ENCODE assay signal across 13 cellular contexts in genomic region chr7:30612658-30613265, GRCh38. TPM values are rescaled to one million over a fixed set of nuclear protein-coding genes. Genes with fewer than 3 reads are reported as not detected.
DNase-seq lines count a peak whose midpoint lies in the region; ATAC-seq, FAIRE-seq and TF ChIP-seq lines count a peak whose summit lies in the region.
"Had no signal": no experiment of that assay in that cellular context is flagged by ENCODE, and none has a peak within 500 bp of the region (broad histone marks: within the 10 kb centered on the region; RNA-seq: fewer than 3 reads in every experiment).

No MANE protein-coding gene starts in this region.

- BruUV-seq in A673 (replicated peaks; lab: Mats Ljungman, UMichigan) = no TSS peak

- H2AFZ ChIP-seq in keratinocyte (ENCODE audit: control insufficient read depth, low read length) (no peak overlapping the region), mesenchymal stem cell (ENCODE audit: low read depth, low read length) (no peak overlapping the region)

- H3K79me2 ChIP-seq in keratinocyte (ENCODE audit: control insufficient read depth, insufficient read depth, low read length) = peaks cover 45% of the 10 kb centered on the region

- no peak overlapping the region for H4K8ac ChIP-seq in mesenchymal stem cell (ENCODE audit: low read length)

- no peak overlapping the region for H3K9ac ChIP-seq in keratinocyte (ENCODE audit: control insufficient read depth, extremely low read depth, insufficient read depth, low read length)
- no peak overlapping the region for H3K9ac ChIP-seq in mesenchymal stem cell (ENCODE audit: low read length)

- peaks cover 17% of the 10 kb centered on the region for H3K79me1 ChIP-seq in mesenchymal stem cell (replicated peaks; ENCODE audit: low read length, poor library complexity, severe bottlenecking)

- H3K23ac ChIP-seq in mesenchymal stem cell (ENCODE audit: low read length in 2 of 2) = no peak overlapping the region

- H3K27ac ChIP-seq in A673 (ENCODE audit: low read depth, low read length, poor library complexity, severe bottlenecking) (no peak overlapping the region), keratinocyte (ENCODE audit: control insufficient read depth, insufficient read depth, low read length) (no peak overlapping the region), mesenchymal stem cell (ENCODE audit: low read length, poor library complexity, severe bottlenecking) (no peak overlapping the region)
- H3K27ac ChIP-seq: HL-60 had no signal

- H4K91ac ChIP-seq in mesenchymal stem cell (ENCODE audit: low read length) = no peak overlapping the region

- WGBS in mesenchymal stem cell = 92% methylated on average over 5 of the region's 6 CpGs

- H4K20me1 ChIP-seq in keratinocyte (ENCODE audit: control insufficient read depth, extremely low read depth, insufficient read depth, low read length) = peaks cover 13% of the 10 kb centered on the region

- H2BK15ac ChIP-seq in mesenchymal stem cell (ENCODE audit: low read depth, poor library complexity, severe bottlenecking) = no peak overlapping the region

- peaks cover 96% of the 10 kb centered on the region for H3K36me3 ChIP-seq in A673 (ENCODE audit: insufficient read depth, low read length, poor library complexity, severe bottlenecking)
- H3K36me3 ChIP-seq in keratinocyte (ENCODE audit: control insufficient read depth in 2 of 2, extremely low read depth in 1 of 2, insufficient read depth in 2 of 2, low read length in 2 of 2) = peaks cover 17 to 58% of the 10 kb centered on the region in 2 experiments
- H3K36me3 ChIP-seq in mesenchymal stem cell (ENCODE audit: control insufficient read depth in 1 of 2, insufficient read depth in 2 of 2, low read depth in 1 of 2, low read length in 2 of 2) = peaks cover 21 to 95% of the 10 kb centered on the region in 2 experiments

- CTCF ChIA-PET in A673 (lab: Charles Lee) = no interaction called here

- H3K4me2 ChIP-seq in keratinocyte (ENCODE audit: control insufficient read depth, extremely low read depth, insufficient read depth, low read depth, low read length) (no peak overlapping the region), mesenchymal stem cell (ENCODE audit: low read length, poor library complexity, severe bottlenecking) (no peak overlapping the region)

- H3K9me3 ChIP-seq in A673 (ENCODE audit: low read depth, low read length, poor library complexity, severe bottlenecking) = no peaks in the 10 kb centered on the region
- no peaks in the 10 kb centered on the region for H3K9me3 ChIP-seq in keratinocyte (ENCODE audit: control insufficient read depth, low read depth, low read length)
- H3K9me3 ChIP-seq in mesenchymal stem cell (ENCODE audit: control insufficient read depth, low read length) = no peaks in the 10 kb centered on the region

- no peak overlapping the region for H3K18ac ChIP-seq in mesenchymal stem cell (ENCODE audit: low read depth in 1 of 2, low read length in 2 of 2)

- peaks cover 59% of the 10 kb centered on the region for H3K4me1 Mint-ChIP-seq in activated T-cell treated with anti-CD3 and anti-CD28 coated beads, Interleukin-2, amount 50 U/mL, for 72 hours (ENCODE audit: low read depth)

- H3K27me3 Mint-ChIP-seq in activated T-cell treated with anti-CD3 and anti-CD28 coated beads, Interleukin-2, amount 50 U/mL, for 72 hours (ENCODE audit: low read depth) = no peaks in the 10 kb centered on the region
- H3K27me3 Mint-ChIP-seq: naive thymus-derived CD4-positive, alpha-beta T cell had no signal

- no peaks in the 10 kb centered on the region for H3K9me3 Mint-ChIP-seq in activated T-cell treated with anti-CD3 and anti-CD28 coated beads, Interleukin-2, amount 50 U/mL, for 72 hours
- H3K9me3 Mint-ChIP-seq: naive thymus-derived CD4-positive, alpha-beta T cell had no signal

- no peaks in the 10 kb centered on the region for H3K9me1 ChIP-seq in keratinocyte (ENCODE audit: control insufficient read depth, extremely low read depth, insufficient read depth, low read length)

- H3K4me1 ChIP-seq in A673 (ENCODE audit: insufficient read depth, low read length, poor library complexity, severe bottlenecking) = no peaks in the 10 kb centered on the region
- H3K4me1 ChIP-seq in keratinocyte (ENCODE audit: control insufficient read depth, extremely low read depth, insufficient read depth, low read length) = peaks cover 5% of the 10 kb centered on the region
- H3K4me1 ChIP-seq in mesenchymal stem cell (ENCODE audit: control insufficient read depth, insufficient read depth, low read depth, low read length) = no peaks in the 10 kb centered on the region

- H3K27ac Mint-ChIP-seq in activated T-cell treated with anti-CD3 and anti-CD28 coated beads, Interleukin-2, amount 50 U/mL, for 72 hours = peak overlapping the region; percentile 88

- H3K4me3 Mint-ChIP-seq in activated T-cell treated with anti-CD3 and anti-CD28 coated beads, Interleukin-2, amount 50 U/mL, for 72 hours = peak overlapping the region in 1 of 2 donors; percentile 33
- H3K4me3 Mint-ChIP-seq: naive thymus-derived CD4-positive, alpha-beta T cell had no signal

- peak; percentile 58 to 78 for ATAC-seq in activated T-cell treated with anti-CD3 and anti-CD28 coated beads, Interleukin-2, amount 50 U/mL, for 72 hours (replicated peaks in 1 of 2)
- no peak for ATAC-seq in GM21390 (IDR thresholded peaks at IDR 0.05; ENCODE audit: unreplicated experiment)
- ATAC-seq in HG02759 (IDR thresholded peaks at IDR 0.05; ENCODE audit: unreplicated experiment) = no peak
- ATAC-seq: naive thymus-derived CD4-positive, alpha-beta T cell had no signal

- H3K4me3 ChIP-seq in A673 (ENCODE audit: low read depth, low read length, poor library complexity, severe bottlenecking) (no peak overlapping the region), keratinocyte (ENCODE audit: control insufficient read depth in 2 of 3, extremely low read depth in 1 of 3, insufficient read depth in 2 of 3, low read depth in 1 of 3, low read length in 3 of 3) (no peak overlapping the region), mesenchymal stem cell (ENCODE audit: insufficient read depth in 1 of 2, low read depth in 1 of 2, low read length in 2 of 2) (no peak overlapping the region)

- FAIRE-seq in keratinocyte (lab: Jason Lieb, UNC) = peak; percentile 36

- peaks cover 30 to 81% of the 10 kb centered on the region in 2 donors for H3K36me3 Mint-ChIP-seq in activated T-cell treated with anti-CD3 and anti-CD28 coated beads, Interleukin-2, amount 50 U/mL, for 72 hours (ENCODE audit: insufficient read depth in 2 of 2)

- no peaks in the 10 kb centered on the region for H3K27me3 ChIP-seq in A673 (replicated peaks; ENCODE audit: insufficient read depth, low read depth, low read length, poor library complexity)
- no peaks in the 10 kb centered on the region for H3K27me3 ChIP-seq in keratinocyte (ENCODE audit: control insufficient read depth, extremely low read depth, insufficient read depth, low read length)
- H3K27me3 ChIP-seq in mesenchymal stem cell (ENCODE audit: control insufficient read depth in 1 of 2, insufficient read depth in 1 of 2, low read length in 2 of 2) = no peaks in the 10 kb centered on the region

- H2AK5ac ChIP-seq in mesenchymal stem cell (ENCODE audit: low read length, severe bottlenecking) = no peak overlapping the region

- POLR2A ChIA-PET in A673 (lab: Charles Lee; ENCODE audit: low non-redundant PET) = no interaction called here

- DNase-seq in A673 (ENCODE audit: low spot score) (peak; percentile 9), Daoy (ENCODE audit: low read depth) (peak; percentile 45), keratinocyte (ENCODE audit: low read depth, low spot score) (no peak), DMS114 treated with DMSO at 0.1 percent for 48 hours (lab: John Stamatoyannopoulos, UW; ENCODE audit: unreplicated experiment) (no peak), mesenchymal stem cell (no peak)
- DNase-seq in activated T-cell treated with anti-CD3 and anti-CD28 coated beads, Interleukin-2, amount 50 U/mL, for 72 hours = no peak
- DNase-seq: activated gamma-delta T cell treated with Interleukin-2 at 50 U/mL for 16 hours; MV-4-11; naive thymus-derived CD4-positive, alpha-beta T cell; NCI-H524 treated with DMSO at 0.1 percent for 48 hours had no signal

- H2BK120ac ChIP-seq in mesenchymal stem cell (ENCODE audit: low read depth, low read length) = no peak overlapping the region

- intact Hi-C loops in A673 (cut with micrococcal nuclease; ENCODE audit: unreplicated experiment) = no loop called here

- H2BK5ac ChIP-seq in mesenchymal stem cell (ENCODE audit: low read depth, low read length, poor library complexity, severe bottlenecking) = no peak overlapping the region

- H3K14ac ChIP-seq in mesenchymal stem cell (ENCODE audit: low read length in 2 of 2) = no peak overlapping the region

- dilution Hi-C loops in keratinocyte (cut with MboI; ENCODE audit: extremely low pct_ligation_motif_present, low sequenced_read_pairs) = no loop called here

- no peak overlapping the region for H3K4ac ChIP-seq in mesenchymal stem cell (ENCODE audit: low read depth in 1 of 2, low read length in 2 of 2)

- no peak overlapping the region for H2BK12ac ChIP-seq in mesenchymal stem cell (ENCODE audit: low read length in 2 of 2)

- no peak for TF ChIP-seq CTCF in A673 (conservative IDR thresholded peaks at IDR 0.05; ENCODE audit: low read depth, low read length)
- TF ChIP-seq CTCF in keratinocyte (optimal IDR thresholded peaks at IDR 0.05 in 1 of 3, IDR thresholded peaks at IDR 0.05 in 1 of 3, conservative IDR thresholded peaks at IDR 0.05 in 1 of 3; ENCODE audit: extremely low read depth in 1 of 3, insufficient read depth in 2 of 3, low read length in 3 of 3) = no peak

RNA-seq across cellular contexts. Expression of gene GARS1, which starts 18.1 kb away (rescaled TPM):
- total RNA-seq in A673 (2021) = 294 and 337 TPM in 2 replicates
- total RNA-seq in Daoy (2014; rRNA removed; shearing (Covaris generic)) = 150 and 222 TPM in 2 replicates
- total RNA-seq in activated T-cell treated with anti-CD3 and anti-CD28 coated beads, Interleukin-2, amount 50 U/mL, for 72 hours = 100 to 1,000 TPM; 526 to 609 TPM
- 277 to 545 TPM (median 411 TPM) in 3 replicates for polyA plus RNA-seq in keratinocyte
- 311 TPM for polyA plus RNA-seq in keratinocyte (2011; ENCODE audit: low read depth)
- polyA plus RNA-seq in keratinocyte (2011; cell fraction: cytosol; rRNA removed) = 379 and 567 TPM in 2 replicates
- polyA plus RNA-seq in keratinocyte (2011; cell fraction: nucleus; rRNA removed) = 455 and 471 TPM in 2 replicates
- polyA plus RNA-seq in keratinocyte (2012; ENCODE audit: low replicate concordance) = 184 and 305 TPM in 2 replicates
- polyA minus RNA-seq in keratinocyte = 267 to 644 TPM (median 355 TPM) in 3 replicates
- polyA minus RNA-seq in keratinocyte (2011; cell fraction: cytosol; rRNA and poly(A)+ RNA removed) = 239 TPM
- polyA minus RNA-seq in keratinocyte (2011; cell fraction: nucleus; rRNA and poly(A)+ RNA removed) = 152 and 239 TPM in 2 replicates
- polyA plus RNA-seq in mesenchymal stem cell (2013, experiment 1 of 2) = 351 TPM
- 352 TPM for polyA plus RNA-seq in mesenchymal stem cell (2013, experiment 2 of 2)

Comparison
In these comparisons a context has a peak if more than half of its experiments do, and no peak if none do; other contexts are left out.
1. DNase-seq: peak in A673 (single experiment) and Daoy (single experiment); none in activated T-cell treated with anti-CD3 and anti-CD28 coated beads, Interleukin-2, amount 50 U/mL, for 72 hours (0 of 2), keratinocyte (single experiment), DMS114 treated with DMSO at 0.1 percent for 48 hours (single experiment) and mesenchymal stem cell (single experiment).
2. ATAC-seq: peak in activated T-cell treated with anti-CD3 and anti-CD28 coated beads, Interleukin-2, amount 50 U/mL, for 72 hours (2 of 2); none in GM21390 (single experiment) and HG02759 (single experiment).